ENCODE assay signal across 8 cellular contexts in the genomic region with DNA sequence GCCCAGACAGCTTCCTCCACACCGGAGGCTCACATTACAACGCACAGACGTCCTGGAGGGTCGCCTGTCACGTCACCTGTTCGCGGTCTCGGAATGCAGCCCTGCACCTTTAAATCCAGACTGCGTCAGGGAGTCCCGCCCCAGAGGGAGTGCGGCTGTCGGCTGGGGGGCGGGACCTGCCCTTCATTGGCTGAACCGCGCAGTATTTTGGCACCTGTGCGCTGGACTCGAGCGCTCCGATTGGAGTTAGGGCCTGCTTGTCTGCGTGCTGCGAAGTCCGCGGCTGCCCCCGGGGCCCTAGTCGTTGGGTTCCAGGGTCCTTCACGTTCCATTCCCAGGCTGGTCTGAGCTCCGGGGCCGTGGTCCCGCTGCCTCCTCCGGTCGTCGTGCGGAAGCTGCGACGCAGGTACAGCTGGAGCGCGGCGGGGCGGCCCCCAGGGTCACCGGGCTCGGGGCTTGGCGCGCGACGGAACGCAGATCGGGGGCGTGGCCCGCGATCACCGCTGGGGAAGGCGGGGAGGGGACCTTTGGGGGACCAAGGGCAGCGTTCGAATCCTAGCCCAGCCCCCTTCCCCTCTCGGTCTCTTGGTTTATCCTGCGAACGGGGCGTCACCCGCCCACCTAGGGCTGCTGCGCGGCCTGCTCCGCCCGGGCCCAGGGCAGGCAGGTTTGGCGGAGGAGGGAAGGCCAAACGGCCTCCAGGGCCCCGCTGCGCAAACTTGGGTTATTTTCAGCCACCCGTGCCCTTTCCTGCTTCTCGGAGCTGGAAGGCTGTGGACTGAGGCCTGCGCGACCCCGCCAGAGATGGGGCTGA. TPM values are rescaled to one million over a fixed set of nuclear protein-coding genes. Genes with fewer than 3 reads are reported as not detected.
DNase-seq lines count a peak whose midpoint lies in the region; ATAC-seq, FAIRE-seq and TF ChIP-seq lines count a peak whose summit lies in the region.

A gene with protein sequence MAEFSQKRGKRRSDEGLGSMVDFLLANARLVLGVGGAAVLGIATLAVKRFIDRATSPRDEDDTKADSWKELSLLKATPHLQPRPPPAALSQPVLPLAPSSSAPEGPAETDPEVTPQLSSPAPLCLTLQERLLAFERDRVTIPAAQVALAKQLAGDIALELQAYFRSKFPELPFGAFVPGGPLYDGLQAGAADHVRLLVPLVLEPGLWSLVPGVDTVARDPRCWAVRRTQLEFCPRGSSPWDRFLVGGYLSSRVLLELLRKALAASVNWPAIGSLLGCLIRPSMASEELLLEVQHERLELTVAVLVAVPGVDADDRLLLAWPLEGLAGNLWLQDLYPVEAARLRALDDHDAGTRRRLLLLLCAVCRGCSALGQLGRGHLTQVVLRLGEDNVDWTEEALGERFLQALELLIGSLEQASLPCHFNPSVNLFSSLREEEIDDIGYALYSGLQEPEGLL (plus strand): TSS at position 331 of the 814 bp plus-strand sequence. CDS start 2,059 bp downstream, outside the sequence.

- H3K4me3 ChIP-seq in iPS DF 6.9 (ENCODE audit: low read length) (peak within 1 kb of the TSS; percentile 85), gastrocnemius medialis (peak within 1 kb of the TSS; percentile 90 to 94 (median 90))

- H3K4me3 Mint-ChIP-seq in brain, result peak within 1 kb of the TSS; percentile 84 to 89 (median 86)

- H3K27me3 Mint-ChIP-seq in brain, result peaks cover 5% of the 10 kb centered on the region

- peaks cover 5% of the 10 kb centered on the region for H3K36me3 Mint-ChIP-seq in brain

- H3K9me3 Mint-ChIP-seq in brain, result no peaks in the 10 kb centered on the region

- peak; percentile 59 for FAIRE-seq in TTC549 (lab: Jason Lieb, UNC)

- no CpG with 5 or more reads among the region's 72 CpGs for WGBS in iPS DF 6.9 (ENCODE audit: insufficient coverage, insufficient read length)

- TF ChIP-seq CTCF in brain (conservative IDR thresholded peaks at IDR 0.05) (no peak), gastrocnemius medialis (IDR thresholded peaks at IDR 0.05 in 4 of 5, conservative IDR thresholded peaks at IDR 0.05 in 1 of 5) (peak in 1 of 5 experiments; percentile 9)

- intact Hi-C loops in gastrocnemius medialis (cut with DNase I; ENCODE audit: low total_unique reads), result loop anchor here (1.0 to 2.0 kb wide), 3 partner anchors 36 to 77 kb away; a partner anchor contains a TSS

- H3K9me3 ChIP-seq in iPS DF 6.9 (ENCODE audit: control insufficient read depth, insufficient read depth, low read length) (no peaks in the 10 kb centered on the region), gastrocnemius medialis (no peaks in the 10 kb centered on the region)

- peaks cover 25% of the 10 kb centered on the region for H3K36me3 ChIP-seq in iPS DF 6.9 (ENCODE audit: control insufficient read depth, insufficient read depth, low read length)
- H3K36me3 ChIP-seq in gastrocnemius medialis, result peaks cover 0 to 40% of the 10 kb centered on the region in 2 donors

- in situ Hi-C loops in gastrocnemius medialis (cut with MboI; ENCODE audit: low sequenced_read_pairs in 4 of 4), result loop anchor here in 1 of 4 donors (10.0 kb wide), 1 partner anchor 54 kb away; a partner anchor contains a TSS

- H3K27ac ChIP-seq in iPS DF 6.9 (ENCODE audit: low read length) (no peak within 1 kb of the TSS), gastrocnemius medialis (peak within 1 kb of the TSS; percentile 98 to 100 (median 99))

- ATAC-seq in HG03039 (IDR thresholded peaks at IDR 0.05; ENCODE audit: unreplicated experiment), result peak; percentile 68
- ATAC-seq in gastrocnemius medialis, result peak; percentile 66 to 75

- peak within 1 kb of the TSS; percentile 79 to 94 (median 91) for H3K27ac Mint-ChIP-seq in brain

- H3K27me3 ChIP-seq in iPS DF 6.9 (ENCODE audit: control insufficient read depth, insufficient read depth, low read length) (no peaks in the 10 kb centered on the region), gastrocnemius medialis (no peaks in the 10 kb centered on the region)

- DNase-seq in NCI-H1417 (lab: John Stamatoyannopoulos, UW), result peak; percentile 85 to 90 (median 88)
- no peak for DNase-seq in NCI-H1417 treated with DMSO at 0.1 percent for 48 hours (lab: John Stamatoyannopoulos, UW)
- DNase-seq in NCI-H2107 (lab: John Stamatoyannopoulos, UW), result peak; percentile 69
- peak; percentile 92 for DNase-seq in iPS DF 6.9 (ENCODE audit: low read depth, low spot score)
- DNase-seq in gastrocnemius medialis, result peak; percentile 96 to 97

- TF ChIP-seq POLR2A in gastrocnemius medialis (IDR thresholded peaks at IDR 0.05), result peak; percentile 78 to 79

- H3K4me1 Mint-ChIP-seq in brain, result peaks cover 35% of the 10 kb centered on the region

- H3K4me1 ChIP-seq in iPS DF 6.9 (ENCODE audit: control insufficient read depth, insufficient read depth, low read length), result peaks cover 6% of the 10 kb centered on the region
- H3K4me1 ChIP-seq in gastrocnemius medialis, result peaks cover 58 to 61% of the 10 kb centered on the region in 2 donors

RNA-seq across cellular contexts. Expression of the gene that starts here (rescaled TPM):
- 13.5 TPM for polyA plus RNA-seq in brain (ENCODE audit: insufficient read depth, low read depth, low replicate concordance)
- total RNA-seq in gastrocnemius medialis, result 10 to 100 TPM; 19.3 to 45.2 (median 34.3) TPM
